21 cellular contexts compared by ENCODE assay signal in the genomic region with DNA sequence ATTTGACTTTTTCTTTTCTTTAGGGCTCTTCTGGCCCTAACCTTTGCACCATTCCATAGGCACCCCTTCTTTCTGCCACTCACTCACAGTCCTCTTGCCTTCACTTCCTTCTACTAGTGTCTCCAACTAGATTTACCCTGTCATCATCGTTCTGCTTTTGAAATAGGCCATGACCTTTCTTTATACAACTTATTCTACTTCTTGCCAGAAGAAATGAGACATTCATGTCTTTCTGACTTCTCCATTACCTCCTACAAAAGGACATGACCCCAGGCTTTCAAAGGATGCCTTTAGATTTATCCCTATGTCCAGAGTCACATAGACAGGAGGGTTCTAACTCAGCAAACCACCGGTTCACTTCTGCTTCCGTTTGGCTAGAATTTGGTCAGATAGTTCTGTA. TPM values are rescaled to one million over a fixed set of nuclear protein-coding genes. Genes with fewer than 3 reads are reported as not detected.
DNase-seq lines count a peak whose midpoint lies in the region; ATAC-seq and TF ChIP-seq lines count a peak whose summit lies in the region.
"Had no signal": no experiment of that assay in that cellular context is flagged by ENCODE, and none has a peak within 500 bp of the region (broad histone marks: within the 10 kb centered on the region; RNA-seq: fewer than 3 reads in every experiment).

No MANE protein-coding gene starts in this region.

- H3K36me3 ChIP-seq in left lung (peaks cover 0 to 14% of the 10 kb centered on the region in 2 donors), stomach (peaks cover 0 to 39% (median 18%) of the 10 kb centered on the region in 4 donors), tibial nerve (peaks cover 0 to 26% (median 0%) of the 10 kb centered on the region in 3 donors)

- DNase-seq in KG1 (lab: John Stamatoyannopoulos, UW) (peak; percentile 32), left lung (no peak), stomach (no peak), tibial nerve (ENCODE audit: low spot score in 2 of 2) (no peak)
- no peak for DNase-seq in activated effector memory CD4-positive, alpha-beta T cell treated with anti-CD3 and anti-CD28 coated beads, Interleukin-2, amount 50 U/mL, for 16 hours
- DNase-seq: activated CD4-positive, alpha-beta T cell treated with anti-CD3 and anti-CD28 coated beads, Interleukin-2, amount 50 U/mL, for 1 hour; activated CD8-positive, alpha-beta memory T cell treated with anti-CD3 and anti-CD28 coated beads, Interleukin-2, amount 50 U/mL, for 48 hours; activated gamma-delta T cell; amniotic stem cell; Caco-2; effector memory CD8-positive, alpha-beta T cell; HFFc6; islet precursor cell; mesendoderm; natural killer cell; NCI-H1048; NCI-H2029 had no signal

- H3K27me3 ChIP-seq in left lung (no peaks in the 10 kb centered on the region), stomach (no peaks in the 10 kb centered on the region), tibial nerve (no peaks in the 10 kb centered on the region)

- no peaks in the 10 kb centered on the region for H3K9me3 ChIP-seq in left lung
- no peaks in the 10 kb centered on the region for H3K9me3 ChIP-seq in stomach
- no peaks in the 10 kb centered on the region for H3K9me3 ChIP-seq in tibial nerve
- H3K9me3 ChIP-seq: Caco-2 had no signal

- TF ChIP-seq POLR2A in stomach (IDR thresholded peaks at IDR 0.05), result no peak
- TF ChIP-seq POLR2A in tibial nerve (IDR thresholded peaks at IDR 0.05), result no peak

- H3K27ac ChIP-seq in VCaP (peak overlapping the region; percentile 48), left lung (peak overlapping the region in 1 of 2 donors; percentile 48), stomach (peak overlapping the region in 4 of 5 donors; percentile 32 to 70 (median 52)), tibial nerve (no peak overlapping the region)
- H3K27ac ChIP-seq: RWPE1 had no signal

- H3K4me1 ChIP-seq in left lung, result peaks cover 5 to 18% of the 10 kb centered on the region in 2 donors
- H3K4me1 ChIP-seq in stomach, result peaks cover 6 to 38% (median 23%) of the 10 kb centered on the region in 4 donors
- peaks cover 0 to 28% (median 5%) of the 10 kb centered on the region in 4 donors for H3K4me1 ChIP-seq in tibial nerve

- ATAC-seq in left lung, result peak; percentile 57
- no peak for ATAC-seq in HG03439 (IDR thresholded peaks at IDR 0.05; ENCODE audit: unreplicated experiment)
- ATAC-seq: effector memory CD8-positive, alpha-beta T cell; K562; natural killer cell had no signal

- WGBS in stomach, 5 donors, result 31 to 57% (median 42%) methylated on average over 3 of the region's 3 CpGs
- WGBS in tibial nerve, 2 donors, result 34 to 41% methylated on average over 3 of the region's 3 CpGs

- TF ChIP-seq CTCF in VCaP (conservative IDR thresholded peaks at IDR 0.05) (no peak), left lung (IDR thresholded peaks at IDR 0.05) (no peak), stomach (IDR thresholded peaks at IDR 0.05) (no peak), tibial nerve (IDR thresholded peaks at IDR 0.05) (no peak)

- H3K4me3 ChIP-seq in left lung (no peak overlapping the region), stomach (no peak overlapping the region), tibial nerve (no peak overlapping the region)
- H3K4me3 ChIP-seq: K562 had no signal

- TF ChIP-seq EP300 in stomach (IDR thresholded peaks at IDR 0.05) (no peak), tibial nerve (IDR thresholded peaks at IDR 0.05) (no peak)

- intact Hi-C loops in left lung (cut with DNase I) (no loop called here), stomach (cut with DNase I; ENCODE audit: low total_unique reads) (no loop called here)

RNA-seq across cellular contexts. Expression of gene ITGA9, which starts 58.8 kb away (rescaled TPM):
- 10 to 100 TPM; 22.8 to 40.5 TPM for total RNA-seq in left lung
- 10 to 100 TPM; 11.0 to 45.5 (median 38.7) TPM for total RNA-seq in stomach
- polyA plus RNA-seq in stomach, result 1 to 10 TPM; 1.4 to 3.1 (median 2.4) TPM
- total RNA-seq in tibial nerve, result 10 to 100 TPM; 20.9 to 36.5 (median 25.4) TPM
- total RNA-seq: HFFc6 had no signal

Comparison
In these comparisons a context has a peak if more than half of its experiments do, and no peak if none do; other contexts are left out.
1. H3K27ac ChIP-seq: peak in VCaP (single experiment) and stomach (4 of 5); none in tibial nerve (0 of 4).